In genomic region chr14:20683125-20683895, GRCh38 we compare ENCODE assay signal across 1 cellular context.
A peak's percentile ranks its signal among the peaks of the same experiment; 100 is the strongest.
TF ChIP-seq lines count a peak whose summit lies in the region.

No MANE protein-coding gene starts in this region.

TF ChIP-seq in HepG2, 621 proteins besides CTCF, POLR2A, EP300 and RAD21 (continued from another document and continues in another):
- TF ChIP-seq TEF (CRISPR knock-in tag; IDR thresholded peaks at IDR 0.05) (0 out of 2 replicates have a peak, but pooled peaks have one; percentile 47), CERS6 (CRISPR knock-in tag; IDR thresholded peaks at IDR 0.05) (no peak), HNF1B (CRISPR knock-in tag; IDR thresholded peaks at IDR 0.05) (no peak), CBFB (CRISPR knock-in tag; IDR thresholded peaks at IDR 0.05) (no peak), CHD2 (IDR thresholded peaks at IDR 0.05; ENCODE audit: low read depth, low read length) (0 out of 2 replicates have a peak, but pooled peaks have one; percentile 54), DR1 (CRISPR knock-in tag; IDR thresholded peaks at IDR 0.05) (no peak), MEIS1 (CRISPR knock-in tag; IDR thresholded peaks at IDR 0.05; ENCODE audit: borderline replicate concordance) (no peak), FOXK2 (IDR thresholded peaks at IDR 0.05) (no peak), HMG20A (CRISPR knock-in tag; IDR thresholded peaks at IDR 0.05; ENCODE audit: borderline replicate concordance) (no peak), ZNF580 (CRISPR knock-in tag; IDR thresholded peaks at IDR 0.05; ENCODE audit: borderline replicate concordance, low read depth) (peak; percentile 69), MIER2 (CRISPR knock-in tag; IDR thresholded peaks at IDR 0.05) (peak; percentile 64; the same call in 1 of the 2 replicates), GLI4 (CRISPR knock-in tag; IDR thresholded peaks at IDR 0.05; ENCODE audit: borderline replicate concordance) (no peak), DMTF1 (CRISPR knock-in tag; IDR thresholded peaks at IDR 0.05) (no peak), TRIM22 (IDR thresholded peaks at IDR 0.05) (no peak), ZNF776 (CRISPR knock-in tag; IDR thresholded peaks at IDR 0.05) (peak; percentile 66; the same call in 1 of the 2 replicates), ZNF12 (CRISPR knock-in tag; IDR thresholded peaks at IDR 0.05) (0 out of 2 replicates have a peak, but pooled peaks have one; percentile 26), REL (CRISPR knock-in tag; conservative IDR thresholded peaks at IDR 0.05) (no peak; the same call in 1 of the 2 replicates), ZSCAN30 (CRISPR knock-in tag; IDR thresholded peaks at IDR 0.05) (no peak), ZNF839 (CRISPR knock-in tag; IDR thresholded peaks at IDR 0.05; ENCODE audit: borderline replicate concordance) (no peak), MAFG (CRISPR knock-in tag; IDR thresholded peaks at IDR 0.05) (no peak), NFKB2 (CRISPR knock-in tag; IDR thresholded peaks at IDR 0.05; ENCODE audit: borderline replicate concordance) (no peak), ZNF589 (CRISPR knock-in tag; conservative IDR thresholded peaks at IDR 0.05) (peak; percentile 26; the same call in 1 of the 2 replicates), ZNF772 (CRISPR knock-in tag; IDR thresholded peaks at IDR 0.05) (no peak), ZNF333 (CRISPR knock-in tag; IDR thresholded peaks at IDR 0.05; ENCODE audit: borderline replicate concordance) (no peak), ZNF780A (CRISPR knock-in tag; IDR thresholded peaks at IDR 0.05) (no peak), ZNF225 (CRISPR knock-in tag; IDR thresholded peaks at IDR 0.05) (no peak), ZSCAN25 (CRISPR knock-in tag; IDR thresholded peaks at IDR 0.05) (no peak; the same call in 1 of the 2 replicates), CREB1 (IDR thresholded peaks at IDR 0.05) (no peak; the same call in 1 of the 2 replicates), CREB1 (CRISPR knock-in tag; IDR thresholded peaks at IDR 0.05) (no peak), ERF (CRISPR knock-in tag; IDR thresholded peaks at IDR 0.05) (no peak), PHF20 (CRISPR knock-in tag; IDR thresholded peaks at IDR 0.05) (peak; percentile 43; the same call in 1 of the 2 replicates), GTF3A (CRISPR knock-in tag; conservative IDR thresholded peaks at IDR 0.05) (no peak), ARNTL (CRISPR knock-in tag; IDR thresholded peaks at IDR 0.05) (no peak; the same call in 1 of the 2 replicates), RELA (CRISPR knock-in tag; IDR thresholded peaks at IDR 0.05) (no peak), SMC3 (IDR thresholded peaks at IDR 0.05; ENCODE audit: low read length) (no peak), NFKBIZ (CRISPR knock-in tag; IDR thresholded peaks at IDR 0.05) (0 out of 2 replicates have a peak, but pooled peaks have one; percentile 13), FOSL2 (CRISPR knock-in tag; IDR thresholded peaks at IDR 0.05) (peak; percentile 57), ZNF17 (CRISPR knock-in tag; IDR thresholded peaks at IDR 0.05) (no peak), RAD51 (IDR thresholded peaks at IDR 0.05; ENCODE audit: borderline replicate concordance) (no peak), ZNF678 (CRISPR knock-in tag; IDR thresholded peaks at IDR 0.05) (no peak), SNAPC5 (CRISPR knock-in tag; IDR thresholded peaks at IDR 0.05; ENCODE audit: borderline replicate concordance) (0 out of 2 replicates have a peak, but pooled peaks have one; percentile 74), NFRKB (IDR thresholded peaks at IDR 0.05) (no peak), AGO2 (optimal IDR thresholded peaks at IDR 0.05; ENCODE audit: low read depth, low read length) (no peak)
- TF ChIP-seq, protein P1, sequence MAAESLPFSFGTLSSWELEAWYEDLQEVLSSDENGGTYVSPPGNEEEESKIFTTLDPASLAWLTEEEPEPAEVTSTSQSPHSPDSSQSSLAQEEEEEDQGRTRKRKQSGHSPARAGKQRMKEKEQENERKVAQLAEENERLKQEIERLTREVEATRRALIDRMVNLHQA (CRISPR knock-in tag; IDR thresholded peaks at IDR 0.05): no peak
- TF ChIP-seq, protein P2, sequence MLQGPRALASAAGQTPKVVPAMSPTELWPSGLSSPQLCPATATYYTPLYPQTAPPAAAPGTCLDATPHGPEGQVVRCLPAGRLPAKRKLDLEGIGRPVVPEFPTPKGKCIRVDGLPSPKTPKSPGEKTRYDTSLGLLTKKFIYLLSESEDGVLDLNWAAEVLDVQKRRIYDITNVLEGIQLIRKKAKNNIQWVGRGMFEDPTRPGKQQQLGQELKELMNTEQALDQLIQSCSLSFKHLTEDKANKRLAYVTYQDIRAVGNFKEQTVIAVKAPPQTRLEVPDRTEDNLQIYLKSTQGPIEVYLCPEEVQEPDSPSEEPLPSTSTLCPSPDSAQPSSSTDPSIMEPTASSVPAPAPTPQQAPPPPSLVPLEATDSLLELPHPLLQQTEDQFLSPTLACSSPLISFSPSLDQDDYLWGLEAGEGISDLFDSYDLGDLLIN (CRISPR knock-in tag; IDR thresholded peaks at IDR 0.05; ENCODE audit: borderline replicate concordance): no peak
- TF ChIP-seq, protein P3, sequence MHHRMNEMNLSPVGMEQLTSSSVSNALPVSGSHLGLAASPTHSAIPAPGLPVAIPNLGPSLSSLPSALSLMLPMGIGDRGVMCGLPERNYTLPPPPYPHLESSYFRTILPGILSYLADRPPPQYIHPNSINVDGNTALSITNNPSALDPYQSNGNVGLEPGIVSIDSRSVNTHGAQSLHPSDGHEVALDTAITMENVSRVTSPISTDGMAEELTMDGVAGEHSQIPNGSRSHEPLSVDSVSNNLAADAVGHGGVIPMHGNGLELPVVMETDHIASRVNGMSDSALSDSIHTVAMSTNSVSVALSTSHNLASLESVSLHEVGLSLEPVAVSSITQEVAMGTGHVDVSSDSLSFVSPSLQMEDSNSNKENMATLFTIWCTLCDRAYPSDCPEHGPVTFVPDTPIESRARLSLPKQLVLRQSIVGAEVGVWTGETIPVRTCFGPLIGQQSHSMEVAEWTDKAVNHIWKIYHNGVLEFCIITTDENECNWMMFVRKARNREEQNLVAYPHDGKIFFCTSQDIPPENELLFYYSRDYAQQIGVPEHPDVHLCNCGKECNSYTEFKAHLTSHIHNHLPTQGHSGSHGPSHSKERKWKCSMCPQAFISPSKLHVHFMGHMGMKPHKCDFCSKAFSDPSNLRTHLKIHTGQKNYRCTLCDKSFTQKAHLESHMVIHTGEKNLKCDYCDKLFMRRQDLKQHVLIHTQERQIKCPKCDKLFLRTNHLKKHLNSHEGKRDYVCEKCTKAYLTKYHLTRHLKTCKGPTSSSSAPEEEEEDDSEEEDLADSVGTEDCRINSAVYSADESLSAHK (CRISPR knock-in tag; IDR thresholded peaks at IDR 0.05; ENCODE audit: borderline replicate concordance): no peak
- TF ChIP-seq, protein P4, sequence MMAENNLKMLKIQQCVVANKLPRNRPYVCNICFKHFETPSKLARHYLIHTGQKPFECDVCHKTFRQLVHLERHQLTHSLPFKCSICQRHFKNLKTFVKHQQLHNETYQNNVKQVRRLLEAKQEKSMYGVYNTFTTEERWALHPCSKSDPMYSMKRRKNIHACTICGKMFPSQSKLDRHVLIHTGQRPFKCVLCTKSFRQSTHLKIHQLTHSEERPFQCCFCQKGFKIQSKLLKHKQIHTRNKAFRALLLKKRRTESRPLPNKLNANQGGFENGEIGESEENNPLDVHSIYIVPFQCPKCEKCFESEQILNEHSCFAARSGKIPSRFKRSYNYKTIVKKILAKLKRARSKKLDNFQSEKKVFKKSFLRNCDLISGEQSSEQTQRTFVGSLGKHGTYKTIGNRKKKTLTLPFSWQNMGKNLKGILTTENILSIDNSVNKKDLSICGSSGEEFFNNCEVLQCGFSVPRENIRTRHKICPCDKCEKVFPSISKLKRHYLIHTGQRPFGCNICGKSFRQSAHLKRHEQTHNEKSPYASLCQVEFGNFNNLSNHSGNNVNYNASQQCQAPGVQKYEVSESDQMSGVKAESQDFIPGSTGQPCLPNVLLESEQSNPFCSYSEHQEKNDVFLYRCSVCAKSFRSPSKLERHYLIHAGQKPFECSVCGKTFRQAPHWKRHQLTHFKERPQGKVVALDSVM (CRISPR knock-in tag; IDR thresholded peaks at IDR 0.05): no peak; the same call in 1 of the 2 replicates
- TF ChIP-seq, protein P5, sequence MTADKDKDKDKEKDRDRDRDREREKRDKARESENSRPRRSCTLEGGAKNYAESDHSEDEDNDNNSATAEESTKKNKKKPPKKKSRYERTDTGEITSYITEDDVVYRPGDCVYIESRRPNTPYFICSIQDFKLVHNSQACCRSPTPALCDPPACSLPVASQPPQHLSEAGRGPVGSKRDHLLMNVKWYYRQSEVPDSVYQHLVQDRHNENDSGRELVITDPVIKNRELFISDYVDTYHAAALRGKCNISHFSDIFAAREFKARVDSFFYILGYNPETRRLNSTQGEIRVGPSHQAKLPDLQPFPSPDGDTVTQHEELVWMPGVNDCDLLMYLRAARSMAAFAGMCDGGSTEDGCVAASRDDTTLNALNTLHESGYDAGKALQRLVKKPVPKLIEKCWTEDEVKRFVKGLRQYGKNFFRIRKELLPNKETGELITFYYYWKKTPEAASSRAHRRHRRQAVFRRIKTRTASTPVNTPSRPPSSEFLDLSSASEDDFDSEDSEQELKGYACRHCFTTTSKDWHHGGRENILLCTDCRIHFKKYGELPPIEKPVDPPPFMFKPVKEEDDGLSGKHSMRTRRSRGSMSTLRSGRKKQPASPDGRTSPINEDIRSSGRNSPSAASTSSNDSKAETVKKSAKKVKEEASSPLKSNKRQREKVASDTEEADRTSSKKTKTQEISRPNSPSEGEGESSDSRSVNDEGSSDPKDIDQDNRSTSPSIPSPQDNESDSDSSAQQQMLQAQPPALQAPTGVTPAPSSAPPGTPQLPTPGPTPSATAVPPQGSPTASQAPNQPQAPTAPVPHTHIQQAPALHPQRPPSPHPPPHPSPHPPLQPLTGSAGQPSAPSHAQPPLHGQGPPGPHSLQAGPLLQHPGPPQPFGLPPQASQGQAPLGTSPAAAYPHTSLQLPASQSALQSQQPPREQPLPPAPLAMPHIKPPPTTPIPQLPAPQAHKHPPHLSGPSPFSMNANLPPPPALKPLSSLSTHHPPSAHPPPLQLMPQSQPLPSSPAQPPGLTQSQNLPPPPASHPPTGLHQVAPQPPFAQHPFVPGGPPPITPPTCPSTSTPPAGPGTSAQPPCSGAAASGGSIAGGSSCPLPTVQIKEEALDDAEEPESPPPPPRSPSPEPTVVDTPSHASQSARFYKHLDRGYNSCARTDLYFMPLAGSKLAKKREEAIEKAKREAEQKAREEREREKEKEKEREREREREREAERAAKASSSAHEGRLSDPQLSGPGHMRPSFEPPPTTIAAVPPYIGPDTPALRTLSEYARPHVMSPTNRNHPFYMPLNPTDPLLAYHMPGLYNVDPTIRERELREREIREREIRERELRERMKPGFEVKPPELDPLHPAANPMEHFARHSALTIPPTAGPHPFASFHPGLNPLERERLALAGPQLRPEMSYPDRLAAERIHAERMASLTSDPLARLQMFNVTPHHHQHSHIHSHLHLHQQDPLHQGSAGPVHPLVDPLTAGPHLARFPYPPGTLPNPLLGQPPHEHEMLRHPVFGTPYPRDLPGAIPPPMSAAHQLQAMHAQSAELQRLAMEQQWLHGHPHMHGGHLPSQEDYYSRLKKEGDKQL (CRISPR knock-in tag; IDR thresholded peaks at IDR 0.05; ENCODE audit: low read depth): no peak
